16 cellular contexts compared by ENCODE assay signal in the genomic region with DNA sequence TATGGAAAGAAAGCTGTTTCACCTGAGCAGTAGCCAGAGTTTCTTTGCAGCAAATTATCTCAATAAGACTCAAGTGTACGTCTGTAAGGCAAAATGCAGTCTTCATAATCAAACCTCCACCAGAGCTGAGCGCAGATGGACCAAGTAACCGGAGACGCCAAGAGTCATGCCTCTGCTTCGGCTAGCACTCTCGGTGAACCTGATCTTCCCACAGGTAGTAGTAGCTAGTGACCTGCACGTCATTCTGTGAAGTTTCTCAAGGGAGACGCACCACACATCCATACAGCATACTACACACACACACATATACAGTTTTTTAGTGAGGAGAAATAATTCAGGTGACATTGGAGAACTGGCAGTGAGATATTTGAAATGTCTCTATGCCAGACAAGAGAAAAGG.
DNase-seq lines count a peak whose midpoint lies in the region; ATAC-seq and TF ChIP-seq lines count a peak whose summit lies in the region.
"Had no signal": no experiment of that assay in that cellular context is flagged by ENCODE, and none has a peak within 500 bp of the region (broad histone marks: within the 10 kb centered on the region; RNA-seq: fewer than 3 reads in every experiment).

No MANE protein-coding gene starts in this region.

- peak overlapping the region in 2 of 3 donors; percentile 0 to 49 for H3K4me3 ChIP-seq in breast epithelium
- peak overlapping the region; percentile 23 to 38 (median 32) for H3K4me3 ChIP-seq in gastrocnemius medialis

- H3K27ac ChIP-seq in breast epithelium: peak overlapping the region; percentile 71 to 81
- peak overlapping the region; percentile 71 to 82 (median 73) for H3K27ac ChIP-seq in gastrocnemius medialis
- H3K27ac ChIP-seq: 22Rv1 had no signal

- POLR2A ChIA-PET in MCF 10A (lab: Yijun Ruan, JAX): no interaction called here

- in situ Hi-C loops in gastrocnemius medialis (cut with MboI; ENCODE audit: low sequenced_read_pairs in 4 of 4): loop anchor here in 3 of 4 donors (10.0 to 25.0 kb wide), 4 partner anchors 377 to 510 kb away; partner anchors contain the start of genes MEOX2 (in 2 of the 3) and AGMO (in 1 of the 3)

- no peaks in the 10 kb centered on the region for H3K9me3 Mint-ChIP-seq in MCF 10A (ENCODE audit: unreplicated experiment)

- ATAC-seq in SK-N-SH treated with all-trans-retinoic acid at 6 μM for 48 hours (peak; percentile 25; the same call in 1 of the 3 replicates), gastrocnemius medialis (peak; percentile 24 to 35), HG02870 (IDR thresholded peaks at IDR 0.05; ENCODE audit: unreplicated experiment) (no peak)
- ATAC-seq: Panc1 had no signal

- TF ChIP-seq CTCF in breast epithelium (IDR thresholded peaks at IDR 0.05): no peak
- no peak for TF ChIP-seq CTCF in MCF 10A (IDR thresholded peaks at IDR 0.05; ENCODE audit: unreplicated experiment)
- no peak for TF ChIP-seq CTCF in gastrocnemius medialis (IDR thresholded peaks at IDR 0.05 in 4 of 5, conservative IDR thresholded peaks at IDR 0.05 in 1 of 5)

- H3K36me3 ChIP-seq in breast epithelium: no peaks in the 10 kb centered on the region
- no peaks in the 10 kb centered on the region for H3K36me3 ChIP-seq in gastrocnemius medialis

- peaks cover 95% of the 10 kb centered on the region for H3K27me3 Mint-ChIP-seq in MCF 10A (ENCODE audit: insufficient read depth, unreplicated experiment)

- H3K27ac Mint-ChIP-seq in MCF 10A (ENCODE audit: low read depth, unreplicated experiment): no peak overlapping the region

- CTCF ChIA-PET in MCF 10A (lab: Yijun Ruan, JAX): interaction anchor here (0.5 to 0.6 kb wide), 2 partner anchors 22 to 574 kb away, joined by 3 to 4 read pairs; no protein-coding TSS in a partner anchor

- DNase-seq in breast epithelium (ENCODE audit: low spot score in 2 of 2) (no peak), MCF 10A (ENCODE audit: unreplicated experiment) (no peak), left kidney (ENCODE audit: low read depth, low spot score) (peak; percentile 88), gastrocnemius medialis (no peak), HuH-7 (ENCODE audit: low spot score) (no peak), putamen (ENCODE audit: low spot score) (no peak)
- DNase-seq: C1 segment of cervical spinal cord, GOT3, KBM-7, NCI-H1048, NCI-H2107, NCI-H774 had no signal

- H3K4me1 ChIP-seq in breast epithelium (peaks cover 5 to 9% of the 10 kb centered on the region in 2 donors), gastrocnemius medialis (peaks cover 0 to 26% of the 10 kb centered on the region in 2 donors)

- H3K9me3 ChIP-seq in breast epithelium: no peaks in the 10 kb centered on the region
- no peaks in the 10 kb centered on the region for H3K9me3 ChIP-seq in gastrocnemius medialis

- no peaks in the 10 kb centered on the region for H3K36me3 Mint-ChIP-seq in MCF 10A (ENCODE audit: insufficient read depth, unreplicated experiment)

- H3K4me1 Mint-ChIP-seq in MCF 10A (ENCODE audit: insufficient read depth, unreplicated experiment): peaks cover 4% of the 10 kb centered on the region

- TF ChIP-seq POLR2A in breast epithelium (IDR thresholded peaks at IDR 0.05) (no peak), gastrocnemius medialis (IDR thresholded peaks at IDR 0.05) (no peak)

- intact Hi-C loops in breast epithelium (cut with DNase I; ENCODE audit: low total_unique reads) (loop anchor here (10.0 kb wide), 1 partner anchor 380 kb away; the partner anchor contains the start of gene MEOX2), MCF 10A (cut with micrococcal nuclease) (no loop called here), gastrocnemius medialis (cut with DNase I; ENCODE audit: low total_unique reads) (loop anchor here (2.0 to 10.0 kb wide), 2 partner anchors 378 to 510 kb away; partner anchors contain the start of gene MEOX2)

- H3K27me3 ChIP-seq in breast epithelium (no peaks in the 10 kb centered on the region), gastrocnemius medialis (no peaks in the 10 kb centered on the region)

- no TSS peak for BruUV-seq in MCF 10A (replicated peaks; lab: Mats Ljungman, UMichigan)

- H3K4me3 Mint-ChIP-seq in MCF 10A (ENCODE audit: unreplicated experiment): no peak overlapping the region

TF ChIP-seq in SK-N-SH treated with all-trans-retinoic acid at 6 μM for 48 hours, 23 proteins besides CTCF, POLR2A, EP300 and RAD21 (continues in another document):
- TF ChIP-seq CSDC2 (CRISPR knock-in tag; IDR thresholded peaks at IDR 0.05) (no peak), ESRRG (CRISPR knock-in tag; IDR thresholded peaks at IDR 0.05) (no peak), PATZ1 (CRISPR knock-in tag; IDR thresholded peaks at IDR 0.05; ENCODE audit: borderline replicate concordance) (no peak), ZNF70 (CRISPR knock-in tag; IDR thresholded peaks at IDR 0.05) (no peak), CSRNP3 (CRISPR knock-in tag; IDR thresholded peaks at IDR 0.05) (no peak), ISL1 (CRISPR knock-in tag; IDR thresholded peaks at IDR 0.05) (no peak), BACH2 (CRISPR knock-in tag; IDR thresholded peaks at IDR 0.05; ENCODE audit: borderline replicate concordance) (no peak), RARB (CRISPR knock-in tag; IDR thresholded peaks at IDR 0.05) (no peak), OSR1 (CRISPR knock-in tag; IDR thresholded peaks at IDR 0.05) (no peak), PPARA (CRISPR knock-in tag; IDR thresholded peaks at IDR 0.05; ENCODE audit: borderline replicate concordance) (no peak), ARNTL (CRISPR knock-in tag; IDR thresholded peaks at IDR 0.05; ENCODE audit: borderline replicate concordance, low read depth) (no peak)
- TF ChIP-seq, protein P1, sequence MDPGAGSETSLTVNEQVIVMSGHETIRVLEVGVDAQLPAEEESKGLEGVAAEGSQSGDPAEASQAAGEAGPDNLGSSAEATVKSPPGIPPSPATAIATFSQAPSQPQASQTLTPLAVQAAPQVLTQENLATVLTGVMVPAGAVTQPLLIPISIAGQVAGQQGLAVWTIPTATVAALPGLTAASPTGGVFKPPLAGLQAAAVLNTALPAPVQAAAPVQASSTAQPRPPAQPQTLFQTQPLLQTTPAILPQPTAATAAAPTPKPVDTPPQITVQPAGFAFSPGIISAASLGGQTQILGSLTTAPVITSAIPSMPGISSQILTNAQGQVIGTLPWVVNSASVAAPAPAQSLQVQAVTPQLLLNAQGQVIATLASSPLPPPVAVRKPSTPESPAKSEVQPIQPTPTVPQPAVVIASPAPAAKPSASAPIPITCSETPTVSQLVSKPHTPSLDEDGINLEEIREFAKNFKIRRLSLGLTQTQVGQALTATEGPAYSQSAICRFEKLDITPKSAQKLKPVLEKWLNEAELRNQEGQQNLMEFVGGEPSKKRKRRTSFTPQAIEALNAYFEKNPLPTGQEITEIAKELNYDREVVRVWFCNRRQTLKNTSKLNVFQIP (CRISPR knock-in tag; IDR thresholded peaks at IDR 0.05; ENCODE audit: borderline replicate concordance, low read depth): no peak
- TF ChIP-seq, protein P2, sequence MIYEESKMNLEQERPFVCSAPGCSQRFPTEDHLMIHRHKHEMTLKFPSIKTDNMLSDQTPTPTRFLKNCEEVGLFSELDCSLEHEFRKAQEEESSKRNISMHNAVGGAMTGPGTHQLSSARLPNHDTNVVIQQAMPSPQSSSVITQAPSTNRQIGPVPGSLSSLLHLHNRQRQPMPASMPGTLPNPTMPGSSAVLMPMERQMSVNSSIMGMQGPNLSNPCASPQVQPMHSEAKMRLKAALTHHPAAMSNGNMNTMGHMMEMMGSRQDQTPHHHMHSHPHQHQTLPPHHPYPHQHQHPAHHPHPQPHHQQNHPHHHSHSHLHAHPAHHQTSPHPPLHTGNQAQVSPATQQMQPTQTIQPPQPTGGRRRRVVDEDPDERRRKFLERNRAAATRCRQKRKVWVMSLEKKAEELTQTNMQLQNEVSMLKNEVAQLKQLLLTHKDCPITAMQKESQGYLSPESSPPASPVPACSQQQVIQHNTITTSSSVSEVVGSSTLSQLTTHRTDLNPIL (CRISPR knock-in tag; IDR thresholded peaks at IDR 0.05; ENCODE audit: low read depth): no peak
